Comparison of ENCODE assay signal across 7 cellular contexts in genomic region chr20:13307562-13308163, GRCh38.
"Had no signal": no experiment of that assay in that cellular context is flagged by ENCODE, and none has a peak within 500 bp of the region (broad histone marks: within the 10 kb centered on the region; RNA-seq: fewer than 3 reads in every experiment).

No MANE protein-coding gene starts in this region.

- H3K4me3 ChIP-seq: GM23248 had no signal

- H3K27ac ChIP-seq: GM23248, HL-60 had no signal

- DNase-seq: GM23248, GOT3, H7, HCEC 1CT, IMR-90, KBM-7 had no signal

- H2AFZ ChIP-seq: GM23248 had no signal

- H3K9ac ChIP-seq: GM23248 had no signal
